Comparison of ENCODE assay signal across 27 cellular contexts in genomic region chr15:80640546-80641121, GRCh38.
"Had no signal": no experiment of that assay in that cellular context is flagged by ENCODE, and none has a peak within 500 bp of the region (broad histone marks: within the 10 kb centered on the region; RNA-seq: fewer than 3 reads in every experiment).

No MANE protein-coding gene starts in this region.

- H3K4me1 Mint-ChIP-seq: activated naive CD8-positive, alpha-beta T cell treated with anti-CD3 and anti-CD28 coated beads, Interleukin-2, amount 50 U/mL, for 24 hours; central memory CD8-positive, alpha-beta T cell; endodermal cell; naive B cell; neural progenitor cell; stimulated activated memory B cell treated with anti-CD40 and anti-IgM and Interleukin-4, amounts not matched to agents 10 μg/mL and 1 μg/mL and 100 μg/mL, for 72 hours; T-cell had no signal

- H3K4me3 Mint-ChIP-seq: activated naive CD4-positive, alpha-beta T cell treated with anti-CD3 and anti-CD28 coated beads, Interleukin-2, amount 10 ng/mL, durations not matched to agents 7 days and 5 days; activated naive CD8-positive, alpha-beta T cell treated with anti-CD3 and anti-CD28 coated beads, Interleukin-2, amount 50 U/mL, for 24 hours; activated T-cell treated with anti-CD3 and anti-CD28 coated beads, Interleukin-2, amount 50 U/mL, for 4 hours; central memory CD8-positive, alpha-beta T cell; endodermal cell; naive B cell; neural progenitor cell; stimulated activated memory B cell treated with anti-CD40 and anti-IgM and Interleukin-4, amounts not matched to agents 10 μg/mL and 1 μg/mL and 100 μg/mL, for 72 hours; T-cell had no signal

- H3K27ac ChIP-seq: brain microvascular endothelial cell, colonic mucosa, epithelial cell of prostate, gastrocnemius medialis, neural progenitor cell, pancreas, sigmoid colon, spleen, thoracic aorta had no signal

- H3K36me3 ChIP-seq: brain microvascular endothelial cell, colonic mucosa, gastrocnemius medialis, neural progenitor cell, pancreas, sigmoid colon, spleen, thoracic aorta, upper lobe of left lung had no signal

- ATAC-seq: activated CD4-positive, CD25-positive, alpha-beta regulatory T cell treated with anti-CD3 and anti-CD28 coated beads, Interleukin-2, amount 50 U/mL, for 24 hours; activated naive CD8-positive, alpha-beta T cell treated with anti-CD3 and anti-CD28 coated beads, Interleukin-2, amount 50 U/mL, for 24 hours; activated T-cell treated with anti-CD3 and anti-CD28 coated beads, Interleukin-2, amount 50 U/mL, for 4 hours; gastrocnemius medialis; left lobe of liver; pancreas; stimulated activated memory B cell treated with anti-CD40 and anti-IgM and Interleukin-4, amounts not matched to agents 10 μg/mL and 1 μg/mL and 100 μg/mL, for 72 hours; T-cell had no signal

- H3K4me3 ChIP-seq: colonic mucosa, gastrocnemius medialis, neural progenitor cell, pancreas, sigmoid colon, spleen, thoracic aorta, upper lobe of left lung had no signal

- H3K9ac ChIP-seq: neural progenitor cell had no signal

- H3K36me3 Mint-ChIP-seq: activated naive CD4-positive, alpha-beta T cell treated with anti-CD3 and anti-CD28 coated beads, Interleukin-2, amount 10 ng/mL, durations not matched to agents 7 days and 5 days; naive B cell; neural progenitor cell; stimulated activated memory B cell treated with anti-CD40 and anti-IgM and Interleukin-4, amounts not matched to agents 10 μg/mL and 1 μg/mL and 100 μg/mL, for 72 hours; T-cell had no signal

- H3K4me1 ChIP-seq: colonic mucosa, neural progenitor cell, pancreas, sigmoid colon had no signal

- H3K9me3 ChIP-seq: colonic mucosa, pancreas, upper lobe of left lung had no signal

- DNase-seq: activated CD4-positive, alpha-beta T cell treated with anti-CD3 and anti-CD28 coated beads, Interleukin-2, amount 50 U/mL, for 1 hour; activated CD8-positive, alpha-beta memory T cell treated with anti-CD3 and anti-CD28 coated beads, Interleukin-2, amount 50 U/mL, for 4 hours; activated effector memory CD4-positive, alpha-beta T cell treated with Interleukin-2 at 50 U/mL for 16 hours; activated naive CD4-positive, alpha-beta T cell treated with anti-CD3 and anti-CD28 coated beads, Interleukin-2, amount 10 ng/mL, durations not matched to agents 7 days and 5 days; activated naive CD8-positive, alpha-beta T cell treated with anti-CD3 and anti-CD28 coated beads, Interleukin-2, amount 50 U/mL, for 24 hours; activated T-cell treated with anti-CD3 and anti-CD28 coated beads, Interleukin-2, amount 50 U/mL, for 4 hours; anterior cingulate cortex; brain microvascular endothelial cell; colonic mucosa; endodermal cell; gastrocnemius medialis; head of caudate nucleus; kidney; naive B cell; pancreas; sigmoid colon; spleen; stimulated activated CD4-positive, alpha-beta T cell treated with anti-CD3 and anti-CD28 coated beads, Interleukin-4, amount 100 ng/mL, for 4 hours; T-cell; upper lobe of left lung had no signal

- H3K27me3 Mint-ChIP-seq: central memory CD8-positive, alpha-beta T cell had no signal

- H3K27me3 ChIP-seq: brain microvascular endothelial cell, colonic mucosa, gastrocnemius medialis, neural progenitor cell, pancreas, upper lobe of left lung had no signal

- H3K9me3 Mint-ChIP-seq: activated naive CD4-positive, alpha-beta T cell treated with anti-CD3 and anti-CD28 coated beads, Interleukin-2, amount 10 ng/mL, durations not matched to agents 7 days and 5 days; activated naive CD8-positive, alpha-beta T cell treated with anti-CD3 and anti-CD28 coated beads, Interleukin-2, amount 50 U/mL, for 24 hours; activated T-cell treated with anti-CD3 and anti-CD28 coated beads, Interleukin-2, amount 50 U/mL, for 4 hours; central memory CD8-positive, alpha-beta T cell; T-cell had no signal

- H3K4me2 ChIP-seq: neural progenitor cell had no signal

- H3K27ac Mint-ChIP-seq: activated naive CD4-positive, alpha-beta T cell treated with anti-CD3 and anti-CD28 coated beads, Interleukin-2, amount 10 ng/mL, durations not matched to agents 7 days and 5 days; activated naive CD8-positive, alpha-beta T cell treated with anti-CD3 and anti-CD28 coated beads, Interleukin-2, amount 50 U/mL, for 24 hours; endodermal cell; naive B cell; neural progenitor cell; stimulated activated memory B cell treated with anti-CD40 and anti-IgM and Interleukin-4, amounts not matched to agents 10 μg/mL and 1 μg/mL and 100 μg/mL, for 72 hours; T-cell had no signal
